In the genomic region with DNA sequence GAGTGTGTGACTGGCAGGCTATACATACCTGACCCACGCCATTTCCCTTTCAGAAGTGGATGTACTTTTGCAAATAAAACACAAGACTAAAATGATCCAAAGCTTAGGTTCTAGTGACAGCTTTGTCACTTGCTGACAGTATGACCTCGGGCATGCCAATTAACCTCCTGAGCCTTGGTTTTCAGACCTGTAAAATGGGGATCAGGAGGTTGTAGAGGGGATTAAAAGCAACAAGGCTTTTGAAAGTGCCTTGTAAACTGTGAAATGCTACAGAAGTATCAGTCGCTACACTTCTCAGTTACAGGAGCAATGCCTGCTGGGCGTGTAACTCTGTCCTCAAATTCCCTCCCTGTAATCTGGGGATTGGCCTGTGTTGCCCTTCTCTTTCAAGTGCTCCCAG, we compare ENCODE assay signal across 10 cellular contexts. TPM values are rescaled to one million over a fixed set of nuclear protein-coding genes. Genes with fewer than 3 reads are reported as not detected.
DNase-seq lines count a peak whose midpoint lies in the region; ATAC-seq and TF ChIP-seq lines count a peak whose summit lies in the region.
"Had no signal": no experiment of that assay in that cellular context is flagged by ENCODE, and none has a peak within 500 bp of the region (broad histone marks: within the 10 kb centered on the region; RNA-seq: fewer than 3 reads in every experiment).

No MANE protein-coding gene starts in this region.

- H3K36me3 ChIP-seq in iPS-20b (ENCODE audit: insufficient read depth, low read depth, low read length) (no peaks in the 10 kb centered on the region), stomach (no peaks in the 10 kb centered on the region), A673 (ENCODE audit: insufficient read depth, low read length, poor library complexity, severe bottlenecking) (no peaks in the 10 kb centered on the region)

- intact Hi-C loops in activated CD4-positive, alpha-beta T cell treated with anti-CD3 and anti-CD28 coated beads for 36 hours (cut with DNase I, micrococcal nuclease), result loop anchor here in 1 of 2 experiments (5.0 kb wide), 1 partner anchor 331 kb away; no protein-coding TSS in a partner anchor
- intact Hi-C loops in activated CD4-positive, alpha-beta memory T cell treated with anti-CD3 and anti-CD28 coated beads for 36 hours (cut with micrococcal nuclease), result no loop called here
- intact Hi-C loops in stomach (cut with DNase I; ENCODE audit: low total_unique reads), result no loop called here
- intact Hi-C loops in A673 (cut with micrococcal nuclease; ENCODE audit: unreplicated experiment), result no loop called here

- peaks cover 4% of the 10 kb centered on the region for H3K4me1 Mint-ChIP-seq in activated CD4-positive, alpha-beta T cell treated with anti-CD3 and anti-CD28 coated beads for 36 hours
- H3K4me1 Mint-ChIP-seq in activated CD4-positive, alpha-beta memory T cell treated with anti-CD3 and anti-CD28 coated beads for 36 hours (ENCODE audit: low read depth), result peaks cover 7% of the 10 kb centered on the region

- peaks cover 22% of the 10 kb centered on the region; the same call in 1 of the 2 replicates for H3K4me1 ChIP-seq in iPS-20b (ENCODE audit: insufficient read depth, low read length)
- H3K4me1 ChIP-seq in stomach, result peaks cover 11 to 51% (median 31%) of the 10 kb centered on the region in 4 donors
- no peaks in the 10 kb centered on the region for H3K4me1 ChIP-seq in A673 (ENCODE audit: insufficient read depth, low read length, poor library complexity, severe bottlenecking)

- ATAC-seq in activated CD4-positive, alpha-beta T cell treated with anti-CD3 and anti-CD28 coated beads for 36 hours, result no peak
- no peak for ATAC-seq in GM18909 (IDR thresholded peaks at IDR 0.05; ENCODE audit: poor library complexity, unreplicated experiment)

- peaks cover 32% of the 10 kb centered on the region for H3K27me3 Mint-ChIP-seq in activated CD4-positive, alpha-beta T cell treated with anti-CD3 and anti-CD28 coated beads for 36 hours
- peaks cover 31% of the 10 kb centered on the region for H3K27me3 Mint-ChIP-seq in activated CD4-positive, alpha-beta memory T cell treated with anti-CD3 and anti-CD28 coated beads for 36 hours

- H3K27ac Mint-ChIP-seq in activated CD4-positive, alpha-beta T cell treated with anti-CD3 and anti-CD28 coated beads for 36 hours, result no peak overlapping the region
- no peak overlapping the region for H3K27ac Mint-ChIP-seq in activated CD4-positive, alpha-beta memory T cell treated with anti-CD3 and anti-CD28 coated beads for 36 hours

- H3K36me3 Mint-ChIP-seq in activated CD4-positive, alpha-beta T cell treated with anti-CD3 and anti-CD28 coated beads for 36 hours (ENCODE audit: low read depth), result peaks cover 6% of the 10 kb centered on the region
- no peaks in the 10 kb centered on the region for H3K36me3 Mint-ChIP-seq in activated CD4-positive, alpha-beta memory T cell treated with anti-CD3 and anti-CD28 coated beads for 36 hours

- TF ChIP-seq CTCF in stomach (IDR thresholded peaks at IDR 0.05) (no peak), A673 (conservative IDR thresholded peaks at IDR 0.05; ENCODE audit: low read depth, low read length) (no peak)

- H3K9me3 ChIP-seq in iPS-20b (ENCODE audit: insufficient read depth, low read depth, low read length) (peaks cover 4% of the 10 kb centered on the region), stomach (peaks cover 0 to 9% (median 4%) of the 10 kb centered on the region in 4 donors), A673 (ENCODE audit: low read depth, low read length, poor library complexity, severe bottlenecking) (peaks cover 20% of the 10 kb centered on the region)

- DNase-seq in activated CD4-positive, alpha-beta T cell treated with anti-CD3 and anti-CD28 coated beads for 36 hours, result no peak
- no peak for DNase-seq in activated CD4-positive, alpha-beta T cell treated with anti-CD3 and anti-CD28 coated beads, Interleukin-2, amount 50 U/mL, for 4 hours
- no peak for DNase-seq in activated CD4-positive, alpha-beta memory T cell treated with anti-CD3 and anti-CD28 coated beads for 36 hours
- DNase-seq in stomach (no peak), A673 (ENCODE audit: low spot score) (no peak)
- DNase-seq in activated CD4-positive, alpha-beta T cell treated with anti-CD3 and anti-CD28 coated beads for 1 hour, result no peak
- DNase-seq: AML-193, NCI-H226 had no signal

- peak overlapping the region; percentile 76 for H3K4me3 Mint-ChIP-seq in activated CD4-positive, alpha-beta T cell treated with anti-CD3 and anti-CD28 coated beads for 36 hours
- peak overlapping the region; percentile 81 for H3K4me3 Mint-ChIP-seq in activated CD4-positive, alpha-beta memory T cell treated with anti-CD3 and anti-CD28 coated beads for 36 hours

- peak overlapping the region; percentile 80; the same call in 1 of the 2 replicates for H3K9ac ChIP-seq in iPS-20b (ENCODE audit: low read depth, low read length)

- peaks cover 7% of the 10 kb centered on the region for H3K9me3 Mint-ChIP-seq in activated CD4-positive, alpha-beta T cell treated with anti-CD3 and anti-CD28 coated beads for 36 hours (ENCODE audit: low read depth)
- H3K9me3 Mint-ChIP-seq in activated CD4-positive, alpha-beta memory T cell treated with anti-CD3 and anti-CD28 coated beads for 36 hours, result peaks cover 5% of the 10 kb centered on the region

- WGBS in stomach, 5 donors, result 44 to 60% (median 56%) methylated on average over 4 of the region's 4 CpGs

- H3K27me3 ChIP-seq in iPS-20b (ENCODE audit: insufficient read depth, low read length) (peaks cover 25% of the 10 kb centered on the region), stomach (no peaks in the 10 kb centered on the region), A673 (replicated peaks; ENCODE audit: insufficient read depth, low read depth, low read length, poor library complexity) (peaks cover 3% of the 10 kb centered on the region)

- TF ChIP-seq POLR2A in stomach (IDR thresholded peaks at IDR 0.05), result no peak

- peak overlapping the region; percentile 71 for H3K4me3 ChIP-seq in iPS-20b (ENCODE audit: low read length)
- H3K4me3 ChIP-seq in stomach, result peak overlapping the region; percentile 61 to 84 (median 66)
- no peak overlapping the region for H3K4me3 ChIP-seq in A673 (ENCODE audit: low read depth, low read length, poor library complexity, severe bottlenecking)

- CTCF ChIA-PET in activated CD4-positive, alpha-beta T cell treated with anti-CD3 and anti-CD28 coated beads for 36 hours (lab: Charles Lee), result no interaction called here
- CTCF ChIA-PET in activated CD4-positive, alpha-beta memory T cell treated with anti-CD3 and anti-CD28 coated beads for 36 hours (lab: Charles Lee), result interaction anchor here (1.3 to 1.8 kb wide), 2 partner anchors 324 to 370 kb away, joined by 5 read pairs; no protein-coding TSS in a partner anchor
- CTCF ChIA-PET in A673 (lab: Charles Lee), result no interaction called here

- no peak for TF ChIP-seq EP300 in stomach (IDR thresholded peaks at IDR 0.05)

- POLR2A ChIA-PET in activated CD4-positive, alpha-beta T cell treated with anti-CD3 and anti-CD28 coated beads for 36 hours (lab: Charles Lee), result interaction anchor here (0.6 kb wide), 1 partner anchor 370 kb away, joined by 5 read pairs; no protein-coding TSS in a partner anchor
- POLR2A ChIA-PET in activated CD4-positive, alpha-beta memory T cell treated with anti-CD3 and anti-CD28 coated beads for 36 hours (lab: Charles Lee), result no interaction called here
- POLR2A ChIA-PET in A673 (lab: Charles Lee; ENCODE audit: low non-redundant PET), result no interaction called here

- BruUV-seq in A673 (replicated peaks; lab: Mats Ljungman, UMichigan), result no TSS peak

- no peak overlapping the region for H3K27ac ChIP-seq in iPS-20b (ENCODE audit: low read length)
- H3K27ac ChIP-seq in stomach, result peak overlapping the region in 4 of 5 donors; percentile 76 to 90 (median 84)
- H3K27ac ChIP-seq in A673 (ENCODE audit: low read depth, low read length, poor library complexity, severe bottlenecking), result no peak overlapping the region

RNA-seq across cellular contexts. Expression of a gene that starts 8.7 kb away (rescaled TPM):
- total RNA-seq in activated CD4-positive, alpha-beta T cell treated with anti-CD3 and anti-CD28 coated beads for 36 hours, result 10 to 100 TPM in 1 of 2 experiments, 1 to 10 TPM in 1; 9.5 to 11.9 TPM
- 1 to 10 TPM; 8.4 to 9.9 TPM for total RNA-seq in activated CD4-positive, alpha-beta memory T cell treated with anti-CD3 and anti-CD28 coated beads for 36 hours
- total RNA-seq in stomach (10 to 100 TPM; 45.1 to 84.9 (median 68.8) TPM), A673 (2021) (0.41 TPM in 1 of 2 replicates, not detected in the other)
- polyA plus RNA-seq in stomach, result 10 to 100 TPM; 10.2 to 15.1 (median 12.4) TPM

Comparison
In these comparisons a context has a peak if more than half of its experiments do, and no peak if none do; other contexts are left out.
1. H3K27ac ChIP-seq: peak in stomach (4 of 5); none in iPS-20b (single experiment) and A673 (single experiment).